11 cellular contexts compared by ENCODE assay signal in the genomic region with DNA sequence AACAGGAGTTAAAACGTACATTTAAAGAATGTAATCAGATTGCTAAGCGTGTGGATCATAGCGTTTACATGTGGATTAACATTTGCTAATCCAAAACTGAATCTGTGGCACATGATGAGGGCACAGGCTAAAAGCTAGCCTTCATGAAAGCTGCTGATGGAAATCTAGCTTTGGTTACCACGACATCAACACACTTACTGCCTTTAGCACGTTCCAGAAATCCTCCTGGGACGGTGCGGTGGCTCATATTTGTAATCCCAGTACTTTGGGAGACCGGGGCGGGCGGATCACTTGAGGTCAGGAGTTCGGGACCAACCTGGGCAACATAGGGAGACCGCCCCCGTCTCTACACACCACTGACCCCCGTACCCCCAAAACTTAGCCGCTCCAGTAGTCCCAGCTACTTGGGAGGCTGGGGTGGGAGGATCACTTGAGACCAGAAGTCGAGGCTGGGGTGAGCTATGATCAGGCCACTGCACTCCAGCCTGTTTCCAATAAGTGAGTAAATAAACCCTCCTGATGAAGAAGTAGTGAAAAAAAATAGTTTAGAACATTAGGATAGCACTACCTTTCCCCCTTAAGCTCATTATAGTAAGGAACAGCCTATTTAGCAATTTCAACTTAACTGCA. TPM values are rescaled to one million over a fixed set of nuclear protein-coding genes. Genes with fewer than 3 reads are reported as not detected.
A peak's percentile ranks its signal among the peaks of the same experiment; 100 is the strongest.
DNase-seq lines count a peak whose midpoint lies in the region; ATAC-seq and TF ChIP-seq lines count a peak whose summit lies in the region.
"Had no signal": no experiment of that assay in that cellular context is flagged by ENCODE, and none has a peak within 500 bp of the region (broad histone marks: within the 10 kb centered on the region; RNA-seq: fewer than 3 reads in every experiment).

No MANE protein-coding gene starts in this region.

- peak overlapping the region; percentile 17 to 85 (median 59) for H3K4me3 Mint-ChIP-seq in CD8-positive, alpha-beta memory T cell
- H3K4me3 Mint-ChIP-seq in neural crest cell = peak overlapping the region; percentile 91

- POLR2A ChIA-PET in CD8-positive, alpha-beta memory T cell (lab: Charles Lee) = no interaction called here

- peaks cover 3 to 5% (median 4%) of the 10 kb centered on the region in 3 donors for H3K4me1 Mint-ChIP-seq in CD8-positive, alpha-beta memory T cell
- peaks cover 27% of the 10 kb centered on the region for H3K4me1 Mint-ChIP-seq in neural crest cell

- H3K9me3 Mint-ChIP-seq in CD8-positive, alpha-beta memory T cell = no peaks in the 10 kb centered on the region
- H3K9me3 Mint-ChIP-seq in neural crest cell = no peaks in the 10 kb centered on the region

- TF ChIP-seq CTCF in neural crest cell (conservative IDR thresholded peaks at IDR 0.05) = no peak

- peaks cover 21% of the 10 kb centered on the region for H3K27me3 ChIP-seq in CD8-positive, alpha-beta memory T cell (ENCODE audit: insufficient read depth, low read length, poor library complexity, severe bottlenecking)
- H3K27me3 ChIP-seq in MG63 = no peaks in the 10 kb centered on the region
- H3K27me3 ChIP-seq in ectodermal cell (ENCODE audit: control insufficient read depth, insufficient read depth, low read length, poor library complexity, severe bottlenecking) = no peaks in the 10 kb centered on the region

- H3K27ac ChIP-seq in CD8-positive, alpha-beta memory T cell (ENCODE audit: low read depth, low read length) = no peak overlapping the region
- H3K27ac ChIP-seq in ectodermal cell (ENCODE audit: insufficient read depth, low read depth, low read length, poor library complexity, severe bottlenecking) = peak overlapping the region; percentile 94
- H3K27ac ChIP-seq: body of pancreas had no signal

- ATAC-seq in HG02759 (IDR thresholded peaks at IDR 0.05; ENCODE audit: unreplicated experiment) = no peak

- H3K9me3 ChIP-seq in CD8-positive, alpha-beta memory T cell (ENCODE audit: low read length) = no peaks in the 10 kb centered on the region
- H3K9me3 ChIP-seq in MG63 (no peaks in the 10 kb centered on the region), ectodermal cell (ENCODE audit: control insufficient read depth, low read length) (no peaks in the 10 kb centered on the region)
- H3K9me3 ChIP-seq: body of pancreas had no signal

- DNase-seq in CD8-positive, alpha-beta memory T cell = no peak
- DNase-seq in MG63 (no peak), neural crest cell (ENCODE audit: low read depth, low spot score) (no peak), NCI-H2029 (lab: John Stamatoyannopoulos, UW) (no peak), NCI-H510A (lab: John Stamatoyannopoulos, UW) (no peak), NCI-H226 (no peak)
- DNase-seq: body of pancreas, DND-41, NCI-H2171 treated with DMSO at 0.1 percent for 48 hours had no signal

- no peak overlapping the region for H3K27ac Mint-ChIP-seq in CD8-positive, alpha-beta memory T cell
- peak overlapping the region; percentile 95 for H3K27ac Mint-ChIP-seq in neural crest cell (ENCODE audit: unreplicated experiment)

- CTCF ChIA-PET in CD8-positive, alpha-beta memory T cell (lab: Charles Lee) = no interaction called here

- H3K36me3 Mint-ChIP-seq in CD8-positive, alpha-beta memory T cell = no peaks in the 10 kb centered on the region
- peaks cover 3% of the 10 kb centered on the region for H3K36me3 Mint-ChIP-seq in neural crest cell (ENCODE audit: low read depth)

- H3K36me3 ChIP-seq in CD8-positive, alpha-beta memory T cell (ENCODE audit: insufficient read depth, low read length) = no peaks in the 10 kb centered on the region
- H3K36me3 ChIP-seq in MG63 (no peaks in the 10 kb centered on the region), ectodermal cell (ENCODE audit: control insufficient read depth, insufficient read depth, low read length) (no peaks in the 10 kb centered on the region)

- WGBS in ectodermal cell, 2 experiments = 74 to 75% methylated on average over 12 to 16 of the region's 16 CpGs

- no peak overlapping the region for H3K4me3 ChIP-seq in CD8-positive, alpha-beta memory T cell (ENCODE audit: low read length)
- H3K4me3 ChIP-seq in MG63 = peak overlapping the region; percentile 85
- peak overlapping the region; percentile 97 for H3K4me3 ChIP-seq in ectodermal cell (ENCODE audit: insufficient read depth, low read depth, low read length)

- peaks cover 28 to 29% of the 10 kb centered on the region in 2 donors for H3K27me3 Mint-ChIP-seq in CD8-positive, alpha-beta memory T cell
- no peaks in the 10 kb centered on the region for H3K27me3 Mint-ChIP-seq in neural crest cell (ENCODE audit: low read depth)

- H3K4me1 ChIP-seq in CD8-positive, alpha-beta memory T cell (ENCODE audit: insufficient read depth, low read length) = peaks cover 8% of the 10 kb centered on the region
- peaks cover 5% of the 10 kb centered on the region for H3K4me1 ChIP-seq in ectodermal cell (ENCODE audit: control insufficient read depth, insufficient read depth, low read length)

RNA-seq across cellular contexts. Expression of a gene that starts 1.2 kb away (rescaled TPM):
- total RNA-seq in CD8-positive, alpha-beta memory T cell = not detected
- polyA plus RNA-seq in CD8-positive, alpha-beta memory T cell = not detected
- 0.42 and 2.9 TPM in 2 replicates for total RNA-seq in MG63 (2014; rRNA removed; shearing (Covaris generic); ENCODE audit: low replicate concordance)
- polyA plus RNA-seq in ectodermal cell (2013, experiment 1 of 4) = 337 TPM
- 401 TPM for polyA plus RNA-seq in ectodermal cell (2013, experiment 2 of 4)
- 254 TPM for polyA plus RNA-seq in ectodermal cell (2013, experiment 3 of 4)
- 315 TPM for polyA plus RNA-seq in ectodermal cell (2013, experiment 4 of 4)
- 322 and 334 TPM in 2 replicates for total RNA-seq in neural crest cell

Comparison
In these comparisons a context has a peak if more than half of its experiments do, and no peak if none do; other contexts are left out.
1. RNA of a gene that starts 1.2 kb away (total RNA-seq): 322 to 334 TPM in neural crest cell; 0.42 to 2.9 TPM in MG63 and not detected in CD8-positive, alpha-beta memory T cell; every median in the first group is over 10 times any median in the second.